Comparison of ENCODE assay signal across 16 cellular contexts in the genomic region with DNA sequence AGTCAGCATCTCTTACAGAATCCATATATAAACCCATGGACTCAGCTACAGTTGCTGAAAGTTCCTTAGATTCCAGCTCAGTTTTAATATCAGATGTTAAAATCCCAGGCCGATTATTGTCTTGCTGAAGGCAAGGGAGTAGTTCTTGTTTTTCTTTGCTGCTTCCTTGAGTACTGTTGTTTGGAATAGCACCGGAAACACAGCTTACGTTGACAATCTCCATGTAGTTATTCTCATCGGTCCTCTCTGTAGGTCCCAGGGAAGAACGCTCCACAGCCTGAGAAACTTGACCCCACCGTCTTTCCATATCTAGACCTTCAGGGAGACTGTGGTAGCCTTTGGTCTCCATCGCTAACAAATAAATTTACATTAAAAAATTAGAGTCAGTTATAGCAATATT. TPM values are rescaled to one million over a fixed set of nuclear protein-coding genes. Genes with fewer than 3 reads are reported as not detected.
A peak's percentile ranks its signal among the peaks of the same experiment; 100 is the strongest.
DNase-seq lines count a peak whose midpoint lies in the region; ATAC-seq and TF ChIP-seq lines count a peak whose summit lies in the region.
"Had no signal": no experiment of that assay in that cellular context is flagged by ENCODE, and none has a peak within 500 bp of the region (broad histone marks: within the 10 kb centered on the region; RNA-seq: fewer than 3 reads in every experiment).

No MANE protein-coding gene starts in this region.

- H3K27ac ChIP-seq in lower lobe of right lung (peak overlapping the region; percentile 44), psoas muscle (peak overlapping the region; percentile 51), upper lobe of right lung (peak overlapping the region; percentile 33)

- H3K36me3 ChIP-seq in lower lobe of right lung (no peaks in the 10 kb centered on the region), psoas muscle (ENCODE audit: insufficient read depth in 1 of 2, low read depth in 1 of 2) (no peaks in the 10 kb centered on the region), upper lobe of right lung (no peaks in the 10 kb centered on the region)

- H3K4me3 ChIP-seq in lower lobe of right lung = no peak overlapping the region
- peak overlapping the region; percentile 17 for H3K4me3 ChIP-seq in psoas muscle
- no peak overlapping the region for H3K4me3 ChIP-seq in upper lobe of right lung
- H3K4me3 ChIP-seq: GM12878 had no signal

- no peaks in the 10 kb centered on the region for H3K9me3 Mint-ChIP-seq in activated CD8-positive, alpha-beta T cell treated with anti-CD3 and anti-CD28 coated beads for 36 hours
- H3K9me3 Mint-ChIP-seq: CD4-positive, alpha-beta memory T cell; HFFc6 had no signal

- CTCF ChIA-PET in activated CD8-positive, alpha-beta T cell treated with anti-CD3 and anti-CD28 coated beads for 36 hours (lab: Charles Lee) = interaction anchor here (1.0 to 1.7 kb wide), 2 partner anchors 11 to 380 kb away, joined by 3 to 8 read pairs; no protein-coding TSS in a partner anchor

- no peak overlapping the region for H3K4me3 Mint-ChIP-seq in activated CD8-positive, alpha-beta T cell treated with anti-CD3 and anti-CD28 coated beads for 36 hours
- H3K4me3 Mint-ChIP-seq: B cell, HFFc6 had no signal

- H3K9me3 ChIP-seq in lower lobe of right lung (no peaks in the 10 kb centered on the region), psoas muscle (no peaks in the 10 kb centered on the region), upper lobe of right lung (no peaks in the 10 kb centered on the region)

- 62 to 71% (median 66%) methylated on average over 7 of the region's 7 CpGs for WGBS in psoas muscle, 3 donors

- H3K27me3 ChIP-seq in lower lobe of right lung (ENCODE audit: low read depth) (no peaks in the 10 kb centered on the region), psoas muscle (ENCODE audit: insufficient read depth in 3 of 3, low read length in 2 of 3) (no peaks in the 10 kb centered on the region), upper lobe of right lung (no peaks in the 10 kb centered on the region)

- peaks cover 62% of the 10 kb centered on the region for H3K4me1 ChIP-seq in lower lobe of right lung
- peaks cover 47% of the 10 kb centered on the region for H3K4me1 ChIP-seq in psoas muscle
- H3K4me1 ChIP-seq in upper lobe of right lung = peaks cover 29% of the 10 kb centered on the region

- H3K4me1 Mint-ChIP-seq in activated CD8-positive, alpha-beta T cell treated with anti-CD3 and anti-CD28 coated beads for 36 hours (ENCODE audit: low read depth) = peaks cover 70% of the 10 kb centered on the region

- DNase-seq in left ventricle myocardium superior = no peak
- DNase-seq in Right ventricle myocardium superior = no peak
- DNase-seq in lower lobe of right lung = no peak
- no peak for DNase-seq in psoas muscle
- no peak for DNase-seq in upper lobe of right lung
- DNase-seq in activated CD8-positive, alpha-beta T cell treated with anti-CD3 and anti-CD28 coated beads for 36 hours = no peak
- DNase-seq: C1 segment of cervical spinal cord; CD4-positive, alpha-beta memory T cell; DMS79; HCEC 1CT; HFFc6 had no signal

- H3K36me3 Mint-ChIP-seq in activated CD8-positive, alpha-beta T cell treated with anti-CD3 and anti-CD28 coated beads for 36 hours (ENCODE audit: low read depth) = peaks cover 12% of the 10 kb centered on the region

- intact Hi-C loops in left ventricle myocardium superior (cut with micrococcal nuclease) (loop anchor here (10.0 kb wide), 1 partner anchor 152 kb away; no protein-coding TSS in a partner anchor), Right ventricle myocardium superior (cut with DNase I) (no loop called here), lower lobe of right lung (cut with DNase I) (no loop called here), psoas muscle (cut with DNase I) (loop anchor here in 1 of 2 donors (10.0 kb wide), 1 partner anchor 52 kb away; no protein-coding TSS in a partner anchor), upper lobe of right lung (cut with DNase I) (no loop called here)
- intact Hi-C loops in activated CD8-positive, alpha-beta T cell treated with anti-CD3 and anti-CD28 coated beads for 36 hours (cut with micrococcal nuclease) = no loop called here

- H3K27ac Mint-ChIP-seq in activated CD8-positive, alpha-beta T cell treated with anti-CD3 and anti-CD28 coated beads for 36 hours = no peak overlapping the region
- H3K27ac Mint-ChIP-seq: B cell, HFFc6 had no signal

- no peak for TF ChIP-seq CTCF in lower lobe of right lung (IDR thresholded peaks at IDR 0.05)
- no peak for TF ChIP-seq CTCF in psoas muscle (IDR thresholded peaks at IDR 0.05)
- no peak for TF ChIP-seq CTCF in upper lobe of right lung (IDR thresholded peaks at IDR 0.05)
- no peak for TF ChIP-seq CTCF in activated CD8-positive, alpha-beta T cell treated with anti-CD3 and anti-CD28 coated beads for 36 hours (IDR thresholded peaks at IDR 0.05)

- no peaks in the 10 kb centered on the region for H3K27me3 Mint-ChIP-seq in activated CD8-positive, alpha-beta T cell treated with anti-CD3 and anti-CD28 coated beads for 36 hours
- H3K27me3 Mint-ChIP-seq: CD4-positive, alpha-beta memory T cell had no signal

- POLR2A ChIA-PET in activated CD8-positive, alpha-beta T cell treated with anti-CD3 and anti-CD28 coated beads for 36 hours (lab: Charles Lee) = no interaction called here

- ATAC-seq in left ventricle myocardium superior = peak; percentile 17
- no peak for ATAC-seq in Right ventricle myocardium superior (ENCODE audit: poor library complexity)
- no peak for ATAC-seq in lower lobe of right lung
- ATAC-seq in psoas muscle = no peak
- ATAC-seq in upper lobe of right lung = no peak
- no peak for ATAC-seq in GM18502 (IDR thresholded peaks at IDR 0.05; ENCODE audit: poor library complexity, unreplicated experiment)
- no peak for ATAC-seq in GM18873 (IDR thresholded peaks at IDR 0.05; ENCODE audit: low FRiP score, unreplicated experiment)
- no peak for ATAC-seq in activated CD8-positive, alpha-beta T cell treated with anti-CD3 and anti-CD28 coated beads for 36 hours
- ATAC-seq: GM12878 had no signal

RNA-seq across cellular contexts. Expression of a gene that starts 5.7 kb away (rescaled TPM):
- total RNA-seq in left ventricle myocardium superior = 22.6 TPM
- 24.7 TPM for total RNA-seq in Right ventricle myocardium superior
- 31.4 TPM for total RNA-seq in lower lobe of right lung
- total RNA-seq in psoas muscle = 10 to 100 TPM in 2 of 4 donors, 1 to 10 TPM in 2; 7.5 to 17.9 (median 13.1) TPM
- polyA plus RNA-seq in psoas muscle = 1 to 10 TPM in 2 of 3 donors, under 1 TPM in 1; 0.70 to 3.6 (median 1.3) TPM
- total RNA-seq in upper lobe of right lung = 25.9 TPM
- total RNA-seq in activated CD8-positive, alpha-beta T cell treated with anti-CD3 and anti-CD28 coated beads for 36 hours = 1 to 10 TPM; 6.1 to 6.4 TPM
- total RNA-seq: G401 had no signal
